In genomic region chr17:45123930-45124796, GRCh38 we compare ENCODE assay signal across 8 cellular contexts. TPM values are rescaled to one million over a fixed set of nuclear protein-coding genes. Genes with fewer than 3 reads are reported as not detected.
DNase-seq lines count a peak whose midpoint lies in the region; ATAC-seq and TF ChIP-seq lines count a peak whose summit lies in the region.

No MANE protein-coding gene starts in this region.

- TF ChIP-seq CTCF in IMR-90 (conservative IDR thresholded peaks at IDR 0.05; ENCODE audit: low read depth, low read length): no peak

- no peaks in the 10 kb centered on the region for H3K36me3 ChIP-seq in CD4-positive, CD25-positive, alpha-beta regulatory T cell (ENCODE audit: control insufficient read depth, insufficient read depth, low read length)
- H3K36me3 ChIP-seq in IMR-90 (ENCODE audit: control insufficient read depth, insufficient read depth, low read length) (peaks cover 9% of the 10 kb centered on the region; the same call in 1 of the 2 replicates), thymus (ENCODE audit: control insufficient read depth, insufficient read depth) (no peaks in the 10 kb centered on the region)

- H2AK9ac ChIP-seq in IMR-90 (replicated peaks; ENCODE audit: low read depth, low read length, poor library complexity): peak overlapping the region; percentile 99

- H3K4me3 Mint-ChIP-seq in CD4-positive, CD25-positive, alpha-beta regulatory T cell: no peak overlapping the region
- no peak overlapping the region for H3K4me3 Mint-ChIP-seq in activated T-helper 17 cell treated with anti-CD3 and anti-CD28 coated beads, Interleukin-2, amount 50 U/mL, for 72 hours

- H4K5ac ChIP-seq in IMR-90 (ENCODE audit: low read depth, low read length): peak overlapping the region; percentile 99

- H4K8ac ChIP-seq in IMR-90 (ENCODE audit: low read depth in 2 of 2, low read length in 2 of 2): peak overlapping the region; percentile 92 to 95

- H3K4me3 ChIP-seq in CD4-positive, CD25-positive, alpha-beta regulatory T cell (ENCODE audit: low read depth, low read length): no peak overlapping the region
- H3K4me3 ChIP-seq in IMR-90 (ENCODE audit: insufficient read depth, low read depth, low read length) (no peak overlapping the region), thymus (ENCODE audit: low read length) (no peak overlapping the region)

- H3K27ac ChIP-seq in CD4-positive, CD25-positive, alpha-beta regulatory T cell (ENCODE audit: insufficient read depth, low read length, poor library complexity, severe bottlenecking): no peak overlapping the region
- H3K27ac ChIP-seq in IMR-90 (ENCODE audit: insufficient read depth, low read length) (peak overlapping the region; percentile 98), thymus (ENCODE audit: low read depth) (peak overlapping the region; percentile 10)

- peak overlapping the region; percentile 100 for H2AK5ac ChIP-seq in IMR-90 (ENCODE audit: low read depth, low read length)

- H3K9me3 Mint-ChIP-seq in CD4-positive, CD25-positive, alpha-beta regulatory T cell: no peaks in the 10 kb centered on the region
- no peaks in the 10 kb centered on the region for H3K9me3 Mint-ChIP-seq in activated T-helper 17 cell treated with anti-CD3 and anti-CD28 coated beads, Interleukin-2, amount 50 U/mL, for 72 hours

- H2BK20ac ChIP-seq in IMR-90 (ENCODE audit: low read depth, low read length): peak overlapping the region; percentile 99

- no peaks in the 10 kb centered on the region for H3K36me3 Mint-ChIP-seq in CD4-positive, CD25-positive, alpha-beta regulatory T cell
- no peaks in the 10 kb centered on the region for H3K36me3 Mint-ChIP-seq in activated T-helper 17 cell treated with anti-CD3 and anti-CD28 coated beads, Interleukin-2, amount 50 U/mL, for 72 hours (ENCODE audit: low read depth)

- no TSS peak for BruUV-seq in IMR-90 (replicated peaks; lab: Mats Ljungman, UMichigan)

- peak overlapping the region; percentile 74 for H2AFZ ChIP-seq in IMR-90 (replicated peaks; ENCODE audit: low read length, poor library complexity)

- H3K79me1 ChIP-seq in IMR-90 (ENCODE audit: low read depth in 1 of 2, low read length in 2 of 2): peaks cover 56 to 73% of the 10 kb centered on the region in 2 experiments

- DNase-seq in CD4-positive, CD25-positive, alpha-beta regulatory T cell: peak in 1 of 3 donors; percentile 53
- DNase-seq in IMR-90 (peak; percentile 91), iPS-NIHi11 (ENCODE audit: low spot score) (peak; percentile 58), GM19238 (ENCODE audit: insufficient read length, low spot score) (no peak)

- CTCF ChIA-PET in IMR-90 (lab: Yijun Ruan, JAX): interaction anchor here (0.7 to 1.7 kb wide), 2 partner anchors 11 to 153 kb away, joined by 4 to 5 read pairs; partner anchors contain the start of gene ACBD4

- peak; percentile 71 to 84 for ATAC-seq in CD4-positive, CD25-positive, alpha-beta regulatory T cell (ENCODE audit: low read depth in 2 of 2)
- peak; percentile 89 for ATAC-seq in IMR-90 (ENCODE audit: low read depth)
- ATAC-seq in activated T-helper 17 cell treated with anti-CD3 and anti-CD28 coated beads, Interleukin-2, amount 50 U/mL, for 72 hours (replicated peaks): peak; percentile 97
- ATAC-seq in HG03439 (IDR thresholded peaks at IDR 0.05; ENCODE audit: unreplicated experiment): no peak
- ATAC-seq in HG03159 (IDR thresholded peaks at IDR 0.05; ENCODE audit: unreplicated experiment): no peak

- no peaks in the 10 kb centered on the region for H4K20me1 ChIP-seq in IMR-90 (ENCODE audit: insufficient read depth, low read length)

- peak overlapping the region; percentile 69 for H3K4me2 ChIP-seq in IMR-90 (ENCODE audit: low read depth, low read length)

- no peaks in the 10 kb centered on the region for H3K9me3 ChIP-seq in CD4-positive, CD25-positive, alpha-beta regulatory T cell (ENCODE audit: control insufficient read depth in 2 of 2, low read length in 2 of 2)
- H3K9me3 ChIP-seq in IMR-90 (ENCODE audit: control insufficient read depth, insufficient read depth, low read length): no peaks in the 10 kb centered on the region
- no peaks in the 10 kb centered on the region for H3K9me3 ChIP-seq in thymus (ENCODE audit: control insufficient read depth)

- H3K9ac ChIP-seq in IMR-90 (ENCODE audit: low read depth, low read length): peak overlapping the region; percentile 46

- peaks cover 3% of the 10 kb centered on the region for H3K4me1 ChIP-seq in CD4-positive, CD25-positive, alpha-beta regulatory T cell (ENCODE audit: control insufficient read depth, insufficient read depth, low read length, poor library complexity, severe bottlenecking)
- peaks cover 35% of the 10 kb centered on the region for H3K4me1 ChIP-seq in IMR-90 (ENCODE audit: control insufficient read depth, insufficient read depth, low read length)
- H3K4me1 ChIP-seq in thymus (ENCODE audit: control insufficient read depth, insufficient read depth, low read length): no peaks in the 10 kb centered on the region

- POLR2A ChIA-PET in IMR-90 (lab: Charles Lee; ENCODE audit: unreplicated experiment): no interaction called here

- H3K23ac ChIP-seq in IMR-90 (ENCODE audit: low read depth, low read length): peak overlapping the region; percentile 97

- H3K18ac ChIP-seq in IMR-90 (ENCODE audit: low read depth, low read length): peak overlapping the region; percentile 97

- peak overlapping the region; percentile 95 for H2BK15ac ChIP-seq in IMR-90 (ENCODE audit: low read depth, low read length)

- H4K91ac ChIP-seq in IMR-90 (ENCODE audit: insufficient read depth, low read depth, low read length): peak overlapping the region; percentile 99

- H3K4ac ChIP-seq in IMR-90 (ENCODE audit: low read depth, low read length): peak overlapping the region; percentile 100

- TF ChIP-seq POLR2A in IMR-90 (IDR thresholded peaks at IDR 0.05; ENCODE audit: low read depth, low read length): no peak

- H3K56ac ChIP-seq in IMR-90 (ENCODE audit: extremely low read depth, insufficient read depth, low read length): peak overlapping the region; percentile 75; the same call in 1 of the 2 replicates

- peak overlapping the region; percentile 100 for H2BK120ac ChIP-seq in IMR-90 (ENCODE audit: low read depth, low read length)

- peaks cover 31% of the 10 kb centered on the region for H3K9me1 ChIP-seq in IMR-90 (ENCODE audit: insufficient read depth, low read length)

- dilution Hi-C loops in IMR-90 (cut with HindIII; ENCODE audit: low sequenced_read_pairs, unreplicated experiment): no loop called here

- H3K14ac ChIP-seq in IMR-90 (replicated peaks; ENCODE audit: low read depth, low read length): peak overlapping the region; percentile 95

- H3K4me1 Mint-ChIP-seq in CD4-positive, CD25-positive, alpha-beta regulatory T cell: peaks cover 0 to 7% (median 3%) of the 10 kb centered on the region in 4 donors
- H3K4me1 Mint-ChIP-seq in activated T-helper 17 cell treated with anti-CD3 and anti-CD28 coated beads, Interleukin-2, amount 50 U/mL, for 72 hours: no peaks in the 10 kb centered on the region

- H3K27me3 ChIP-seq in CD4-positive, CD25-positive, alpha-beta regulatory T cell (ENCODE audit: control insufficient read depth, insufficient read depth, low read length): no peaks in the 10 kb centered on the region
- H3K27me3 ChIP-seq in IMR-90 (ENCODE audit: control insufficient read depth, insufficient read depth, low read length) (no peaks in the 10 kb centered on the region), thymus (ENCODE audit: control insufficient read depth, insufficient read depth) (peaks cover 8% of the 10 kb centered on the region)

- in situ Hi-C loops in IMR-90 (cut with MboI; ENCODE audit: low sequenced_read_pairs): no loop called here

- peak overlapping the region; percentile 99 for H2BK5ac ChIP-seq in IMR-90 (ENCODE audit: low read depth, low read length, poor library complexity, severe bottlenecking)

- H3K27ac Mint-ChIP-seq in CD4-positive, CD25-positive, alpha-beta regulatory T cell: peak overlapping the region in 1 of 3 donors; percentile 75
- H3K27ac Mint-ChIP-seq in activated T-helper 17 cell treated with anti-CD3 and anti-CD28 coated beads, Interleukin-2, amount 50 U/mL, for 72 hours: peak overlapping the region; percentile 46

- peaks cover 6% of the 10 kb centered on the region for H3K27me3 Mint-ChIP-seq in CD4-positive, CD25-positive, alpha-beta regulatory T cell
- H3K27me3 Mint-ChIP-seq in activated T-helper 17 cell treated with anti-CD3 and anti-CD28 coated beads, Interleukin-2, amount 50 U/mL, for 72 hours: no peaks in the 10 kb centered on the region

- 100% methylated on average over 1 of the region's 15 CpGs; no CpG with 5 or more reads in 1 of the 2 experiments for WGBS in IMR-90 (ENCODE audit: extremely low coverage in 2 of 2, insufficient read length in 1 of 2), 2 experiments
- WGBS in thymus: 89% methylated on average over 15 of the region's 15 CpGs

- intact Hi-C loops in IMR-90 (cut with micrococcal nuclease): no loop called here

- no peak for TF ChIP-seq RAD21 in IMR-90 (IDR thresholded peaks at IDR 0.05; ENCODE audit: low read length)

RNA-seq across cellular contexts. Expression of gene PLCD3, which starts 8.2 kb away (rescaled TPM):
- 5.5 TPM for total RNA-seq in CD4-positive, CD25-positive, alpha-beta regulatory T cell
- 1 to 10 TPM in 1 of 4 donors, under 1 TPM in 3; 0.15 to 1.5 (median 0.42) TPM for polyA plus RNA-seq in CD4-positive, CD25-positive, alpha-beta regulatory T cell
- 5.3 and 5.6 TPM in 2 replicates for total RNA-seq in IMR-90 (2012; rRNA removed)
- 36.6 and 39.0 TPM in 2 replicates for polyA plus RNA-seq in IMR-90 (2012; rRNA removed)
- 14.8 and 45.8 TPM in 2 replicates for polyA plus RNA-seq in IMR-90 (2012; cell fraction: cytosol; rRNA removed)
- 35.9 and 73.0 TPM in 2 replicates for polyA plus RNA-seq in IMR-90 (2012; cell fraction: nucleus; rRNA removed; ENCODE audit: low replicate concordance)
- 1 to 10 TPM; 3.1 to 6.5 TPM for total RNA-seq in activated T-helper 17 cell treated with anti-CD3 and anti-CD28 coated beads, Interleukin-2, amount 50 U/mL, for 72 hours
- 9.1 TPM for polyA plus RNA-seq in thymus

RNA-seq across cellular contexts. Expression of gene ACBD4, which starts 11.3 kb away (rescaled TPM):
- total RNA-seq in CD4-positive, CD25-positive, alpha-beta regulatory T cell: 23.6 TPM
- 10 to 100 TPM; 13.8 to 17.9 (median 15.0) TPM for polyA plus RNA-seq in CD4-positive, CD25-positive, alpha-beta regulatory T cell
- total RNA-seq in IMR-90 (2012; rRNA removed): 1.7 and 2.3 TPM in 2 replicates
- 5.7 and 6.1 TPM in 2 replicates for polyA plus RNA-seq in IMR-90 (2012; rRNA removed)
- 4.5 and 5.5 TPM in 2 replicates for polyA plus RNA-seq in IMR-90 (2012; cell fraction: cytosol; rRNA removed)
- 29.9 and 39.6 TPM in 2 replicates for polyA plus RNA-seq in IMR-90 (2012; cell fraction: nucleus; rRNA removed; ENCODE audit: low replicate concordance)
- total RNA-seq in activated T-helper 17 cell treated with anti-CD3 and anti-CD28 coated beads, Interleukin-2, amount 50 U/mL, for 72 hours: 10 to 100 TPM in 1 of 2 donors, 1 to 10 TPM in 1; 9.8 to 12.6 TPM
- 26.5 TPM for polyA plus RNA-seq in thymus

RNA-seq across cellular contexts. Expression of gene HEXIM1, which starts 24.1 kb away (rescaled TPM):
- 88.0 TPM for total RNA-seq in CD4-positive, CD25-positive, alpha-beta regulatory T cell
- 1 to 10 TPM; 5.9 to 8.0 (median 6.1) TPM for polyA plus RNA-seq in CD4-positive, CD25-positive, alpha-beta regulatory T cell
- total RNA-seq in IMR-90 (2012; rRNA removed): 5.9 and 8.6 TPM in 2 replicates
- polyA plus RNA-seq in IMR-90 (2012; rRNA removed) (14.5 TPM in 2 replicates), thymus (33.9 TPM)
- 13.5 and 13.8 TPM in 2 replicates for polyA plus RNA-seq in IMR-90 (2012; cell fraction: cytosol; rRNA removed)
- polyA plus RNA-seq in IMR-90 (2012; cell fraction: nucleus; rRNA removed; ENCODE audit: low replicate concordance): 8.5 and 12.5 TPM in 2 replicates
- 10 to 100 TPM; 45.9 to 66.4 TPM for total RNA-seq in activated T-helper 17 cell treated with anti-CD3 and anti-CD28 coated beads, Interleukin-2, amount 50 U/mL, for 72 hours

RNA-seq across cellular contexts. Expression of gene HEXIM2, which starts 37.5 kb away (rescaled TPM):
- 3.6 TPM for total RNA-seq in CD4-positive, CD25-positive, alpha-beta regulatory T cell
- 1 to 10 TPM; 1.9 to 4.1 (median 2.4) TPM for polyA plus RNA-seq in CD4-positive, CD25-positive, alpha-beta regulatory T cell
- 5.6 and 6.1 TPM in 2 replicates for total RNA-seq in IMR-90 (2012; rRNA removed)
- 4.5 TPM in 2 replicates for polyA plus RNA-seq in IMR-90 (2012; rRNA removed)
- 5.2 and 10.6 TPM in 2 replicates for polyA plus RNA-seq in IMR-90 (2012; cell fraction: cytosol; rRNA removed)
- 2.9 and 6.9 TPM in 2 replicates for polyA plus RNA-seq in IMR-90 (2012; cell fraction: nucleus; rRNA removed; ENCODE audit: low replicate concordance)
- 1 to 10 TPM; 6.1 to 8.5 TPM for total RNA-seq in activated T-helper 17 cell treated with anti-CD3 and anti-CD28 coated beads, Interleukin-2, amount 50 U/mL, for 72 hours
- polyA plus RNA-seq in thymus: 9.6 TPM

Comparison
In these comparisons a context has a peak if more than half of its experiments do, and no peak if none do; other contexts are left out.
1. ATAC-seq: peak in CD4-positive, CD25-positive, alpha-beta regulatory T cell (2 of 2), IMR-90 (single experiment) and activated T-helper 17 cell treated with anti-CD3 and anti-CD28 coated beads, Interleukin-2, amount 50 U/mL, for 72 hours (single experiment); none in HG03439 (single experiment) and HG03159 (single experiment).